ENCODE assay signal across 29 cellular contexts in genomic region chr5:100539519-100539918, GRCh38.
"Had no signal": no experiment of that assay in that cellular context is flagged by ENCODE, and none has a peak within 500 bp of the region (broad histone marks: within the 10 kb centered on the region; RNA-seq: fewer than 3 reads in every experiment).

No MANE protein-coding gene starts in this region.

- H3K4me3 ChIP-seq: ascending aorta, esophagus muscularis mucosa, gastroesophageal sphincter had no signal

- H3K36me3 ChIP-seq: ascending aorta, esophagus muscularis mucosa, gastroesophageal sphincter had no signal

- ATAC-seq: activated naive CD4-positive, alpha-beta T cell treated with anti-CD3 and anti-CD28 coated beads, Interleukin-2, amount 50 U/mL, for 72 hours; activated T-cell treated with anti-CD3 and anti-CD28 coated beads, Interleukin-2, amount 50 U/mL, for 72 hours; effector memory CD8-positive, alpha-beta T cell; gastroesophageal sphincter; WTC11 had no signal

- H3K27ac ChIP-seq: ascending aorta, esophagus muscularis mucosa, gastroesophageal sphincter, VCaP had no signal

- FAIRE-seq: colon, TTC549 had no signal

- DNase-seq: activated CD4-positive, alpha-beta memory T cell treated with anti-CD3 and anti-CD28 coated beads, Interleukin-2, amount 10 ng/mL, durations not matched to agents 7 days and 5 days; activated CD4-positive, alpha-beta T cell treated with anti-CD3 and anti-CD28 coated beads for 1 hour; activated CD4-positive, alpha-beta T cell treated with anti-CD3 and anti-CD28 coated beads for 4 hours; activated CD4-positive, alpha-beta T cell treated with anti-CD3 and anti-CD28 coated beads, Interleukin-2, amount 10 ng/mL, durations not matched to agents 7 days and 5 days; activated CD4-positive, alpha-beta T cell treated with anti-CD3 and anti-CD28 coated beads, Interleukin-2, amount 50 U/mL, for 4 hours; activated CD8-positive, alpha-beta memory T cell treated with anti-CD3 and anti-CD28 coated beads, Interleukin-2, amount 50 U/mL, for 48 hours; activated gamma-delta T cell; activated naive CD4-positive, alpha-beta T cell; activated naive CD4-positive, alpha-beta T cell treated with anti-CD3 and anti-CD28 coated beads, Interleukin-2, amount 10 ng/mL, durations not matched to agents 7 days and 5 days; activated naive CD8-positive, alpha-beta T cell treated with anti-CD3 and anti-CD28 coated beads, Interleukin-2, amount 10 ng/mL, durations not matched to agents 7 days and 5 days; activated T-cell treated with anti-CD3 and anti-CD28 coated beads for 4 hours; activated T-cell treated with anti-CD3 and anti-CD28 coated beads, Interleukin-2, amount 50 U/mL, for 24 hours; activated T-cell treated with anti-CD3 and anti-CD28 coated beads, Interleukin-2, amount 50 U/mL, for 72 hours; caudate nucleus; cortex of kidney; dermis blood vessel endothelial cell; effector CD4-positive, alpha-beta T cell; effector memory CD8-positive, alpha-beta T cell; foreskin melanocyte; head of caudate nucleus; T-helper 2 cell had no signal

- H3K9me3 ChIP-seq: ascending aorta, esophagus muscularis mucosa, gastroesophageal sphincter had no signal

- H3K27me3 ChIP-seq: ascending aorta, esophagus muscularis mucosa, gastroesophageal sphincter had no signal
